ENCODE assay signal across 13 cellular contexts in the genomic region with DNA sequence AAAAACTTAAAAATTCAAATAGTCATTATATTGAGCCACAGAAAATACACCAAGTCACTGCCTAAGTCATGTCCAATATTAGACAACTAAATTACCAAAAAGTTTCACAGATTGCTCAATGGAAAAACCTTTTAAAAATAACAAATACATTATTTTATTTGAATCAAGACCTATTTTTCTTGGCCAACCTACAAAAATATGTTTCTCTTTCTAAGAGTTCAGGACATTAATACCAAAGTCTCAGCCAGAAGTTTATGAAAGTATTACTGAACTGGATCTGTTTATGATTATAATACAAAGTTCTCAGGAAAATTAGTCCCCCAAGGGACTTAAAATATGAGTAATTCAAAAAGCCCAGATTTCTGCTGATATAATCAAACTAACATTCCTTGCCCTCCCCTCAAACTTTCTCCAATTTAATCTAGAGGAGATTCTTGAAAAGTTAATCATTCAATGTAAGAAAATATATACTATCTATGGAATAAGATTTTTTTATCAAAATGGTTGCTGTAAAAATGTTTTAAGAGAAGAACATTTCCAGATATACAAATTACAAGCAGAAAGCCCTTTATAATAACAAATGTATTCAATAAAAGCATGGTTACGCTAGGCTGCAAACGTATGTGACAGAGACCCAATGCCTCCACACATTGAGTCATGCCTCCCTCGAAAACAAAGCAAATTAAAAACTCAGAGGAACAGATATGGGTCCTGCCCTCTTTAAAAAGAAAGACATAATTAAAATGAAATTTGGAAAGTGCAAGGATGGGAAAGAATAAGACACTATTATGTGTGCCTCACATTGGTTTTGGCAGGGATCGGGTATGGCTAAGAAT.
DNase-seq lines count a peak whose midpoint lies in the region; ATAC-seq, FAIRE-seq and TF ChIP-seq lines count a peak whose summit lies in the region.
"Had no signal": no experiment of that assay in that cellular context is flagged by ENCODE, and none has a peak within 500 bp of the region (broad histone marks: within the 10 kb centered on the region; RNA-seq: fewer than 3 reads in every experiment).

No MANE protein-coding gene starts in this region.

- TF ChIP-seq CTCF in pancreas (IDR thresholded peaks at IDR 0.05): no peak

- H3K36me3 ChIP-seq in pancreas: no peaks in the 10 kb centered on the region
- H3K36me3 ChIP-seq: BLaER1, thyroid gland had no signal

- H3K9me3 ChIP-seq in pancreas: no peaks in the 10 kb centered on the region
- H3K9me3 ChIP-seq: BLaER1, thyroid gland had no signal

- no peaks in the 10 kb centered on the region for H3K4me1 ChIP-seq in pancreas
- H3K4me1 ChIP-seq: BLaER1 had no signal

- no peaks in the 10 kb centered on the region for H3K27me3 ChIP-seq in pancreas
- H3K27me3 ChIP-seq: BLaER1, thyroid gland had no signal

- intact Hi-C loops in pancreas (cut with DNase I): no loop called here

- peak; percentile 76 for DNase-seq in EL
- DNase-seq in amniotic stem cell (lab: John Stamatoyannopoulos, UW): peak; percentile 72
- peak; percentile 89 for DNase-seq in fibroblast of the conjunctiva (ENCODE audit: low read depth)
- no peak for DNase-seq in pancreas
- no peak for DNase-seq in 8988T
- DNase-seq in NCI-H187 treated with DMSO at 0.1 percent for 48 hours (lab: John Stamatoyannopoulos, UW): no peak
- DNase-seq: DMS153, MM.1S, NCI-H2107, thyroid gland had no signal

- ATAC-seq in pancreas (peak in 1 of 4 donors; percentile 21), GM21717 (IDR thresholded peaks at IDR 0.05; ENCODE audit: unreplicated experiment) (no peak), GM21723 (IDR thresholded peaks at IDR 0.05; ENCODE audit: unreplicated experiment) (no peak)

- peak; percentile 64 for FAIRE-seq in pancreas (lab: Jason Lieb, UNC)

- WGBS in pancreas, 2 donors: 82 to 83% methylated on average over 4 of the region's 4 CpGs

- no peak overlapping the region for H3K27ac ChIP-seq in pancreas
- H3K27ac ChIP-seq: BLaER1, thyroid gland had no signal

- no peak overlapping the region for H3K4me3 ChIP-seq in pancreas
- H3K4me3 ChIP-seq: BLaER1, thyroid gland had no signal

Comparison
In these comparisons a context has a peak if more than half of its experiments do, and no peak if none do; other contexts are left out.
1. DNase-seq: peak in EL (single experiment), amniotic stem cell (single experiment) and fibroblast of the conjunctiva (single experiment); none in pancreas (0 of 6), 8988T (single experiment) and NCI-H187 treated with DMSO at 0.1 percent for 48 hours (single experiment).